23 cellular contexts compared by ENCODE assay signal in genomic region chr10:103067484-103067883, GRCh38.
"Had no signal": no experiment of that assay in that cellular context is flagged by ENCODE, and none has a peak within 500 bp of the region (broad histone marks: within the 10 kb centered on the region; RNA-seq: fewer than 3 reads in every experiment).

No MANE protein-coding gene starts in this region.

- ATAC-seq: activated CD8-positive, alpha-beta T cell treated with anti-CD3 and anti-CD28 coated beads, Interleukin-2, amount 10 ng/mL, durations not matched to agents 7 days and 5 days; heart right ventricle; left cardiac atrium had no signal

- H3K4me3 Mint-ChIP-seq: activated CD4-positive, alpha-beta T cell treated with anti-CD3 and anti-CD28 coated beads, Interleukin-2, amount 10 ng/mL, durations not matched to agents 7 days and 5 days; activated CD8-positive, alpha-beta T cell treated with anti-CD3 and anti-CD28 coated beads, Interleukin-2, amount 10 ng/mL, durations not matched to agents 7 days and 5 days; activated naive CD4-positive, alpha-beta T cell treated with anti-CD3 and anti-CD28 coated beads, Interleukin-2, amount 50 U/mL, for 24 hours; activated T-helper 1 cell treated with anti-CD3 and anti-CD28 coated beads, Interleukin-12 subunit alpha, Interleukin-12 subunit beta, Interleukin-2, Interleukin-4 antibody, amounts not matched to agents 30 ng/mL and 10 ng/mL and 1 ng/mL, durations not matched to agents 14 hours and 24 hours and 36 hours; brain; nephron had no signal

- H3K36me3 ChIP-seq: ovary, prostate gland, WERI-Rb-1 had no signal

- H3K27ac Mint-ChIP-seq: activated CD4-positive, alpha-beta T cell treated with anti-CD3 and anti-CD28 coated beads, Interleukin-2, amount 10 ng/mL, durations not matched to agents 7 days and 5 days; activated CD8-positive, alpha-beta T cell treated with anti-CD3 and anti-CD28 coated beads, Interleukin-2, amount 10 ng/mL, durations not matched to agents 7 days and 5 days; activated naive CD4-positive, alpha-beta T cell treated with anti-CD3 and anti-CD28 coated beads, Interleukin-2, amount 50 U/mL, for 24 hours; activated T-helper 1 cell treated with anti-CD3 and anti-CD28 coated beads, Interleukin-12 subunit alpha, Interleukin-12 subunit beta, Interleukin-2, Interleukin-4 antibody, amounts not matched to agents 30 ng/mL and 10 ng/mL and 1 ng/mL, durations not matched to agents 14 hours and 24 hours and 36 hours; brain; nephron had no signal

- H3K27me3 ChIP-seq: heart right ventricle, neutrophil, ovary, spleen, tibial nerve, vagina had no signal

- H3K36me3 Mint-ChIP-seq: brain had no signal

- H3K4me1 ChIP-seq: prostate gland, vagina had no signal

- H3K27ac ChIP-seq: heart right ventricle, neutrophil, ovary, prostate gland, spleen, tibial nerve, vagina, WERI-Rb-1 had no signal

- DNase-seq: activated CD4-positive, alpha-beta T cell treated with anti-CD3 and anti-CD28 coated beads, Interleukin-2, amount 10 ng/mL, durations not matched to agents 7 days and 5 days; activated CD4-positive, CD25-positive, alpha-beta regulatory T cell treated with anti-CD3 and anti-CD28 coated beads, Interleukin-2, amount 50 U/mL, for 72 hours; activated CD8-positive, alpha-beta T cell treated with anti-CD3 and anti-CD28 coated beads, Interleukin-2, amount 10 ng/mL, durations not matched to agents 7 days and 5 days; activated gamma-delta T cell; aorta; erythroblast; foreskin fibroblast; heart right ventricle; islet precursor cell; left cardiac atrium; ovary; spleen; stimulated activated CD4-positive, alpha-beta T cell treated with anti-CD3 and anti-CD28 coated beads, Interleukin-4, amount 100 ng/mL, for 24 hours; stimulated activated naive CD4-positive, alpha-beta T cell treated with Interleukin-2 at 50 U/mL for 16 hours; WERI-Rb-1 had no signal

- H3K9me3 ChIP-seq: heart right ventricle, neutrophil, ovary, prostate gland, spleen, tibial nerve, vagina had no signal

- H3K4me1 Mint-ChIP-seq: nephron had no signal

- H3K4me3 ChIP-seq: heart right ventricle, ovary, prostate gland, spleen, tibial nerve, vagina had no signal

- H3K9me3 Mint-ChIP-seq: activated CD4-positive, alpha-beta T cell treated with anti-CD3 and anti-CD28 coated beads, Interleukin-2, amount 10 ng/mL, durations not matched to agents 7 days and 5 days; activated naive CD4-positive, alpha-beta T cell treated with anti-CD3 and anti-CD28 coated beads, Interleukin-2, amount 50 U/mL, for 24 hours; activated T-helper 1 cell treated with anti-CD3 and anti-CD28 coated beads, Interleukin-12 subunit alpha, Interleukin-12 subunit beta, Interleukin-2, Interleukin-4 antibody, amounts not matched to agents 30 ng/mL and 10 ng/mL and 1 ng/mL, durations not matched to agents 14 hours and 24 hours and 36 hours; brain; nephron had no signal

- H3K27me3 Mint-ChIP-seq: activated CD4-positive, alpha-beta T cell treated with anti-CD3 and anti-CD28 coated beads, Interleukin-2, amount 10 ng/mL, durations not matched to agents 7 days and 5 days; activated naive CD4-positive, alpha-beta T cell treated with anti-CD3 and anti-CD28 coated beads, Interleukin-2, amount 50 U/mL, for 24 hours; brain had no signal
